ENCODE assay signal across 10 cellular contexts in genomic region chr7:29806793-29807178, GRCh38. TPM values are rescaled to one million over a fixed set of nuclear protein-coding genes. Genes with fewer than 3 reads are reported as not detected.
A peak's percentile ranks its signal among the peaks of the same experiment; 100 is the strongest.
DNase-seq lines count a peak whose midpoint lies in the region; ATAC-seq and TF ChIP-seq lines count a peak whose summit lies in the region.
"Had no signal": no experiment of that assay in that cellular context is flagged by ENCODE, and none has a peak within 500 bp of the region (broad histone marks: within the 10 kb centered on the region; RNA-seq: fewer than 3 reads in every experiment).

No MANE protein-coding gene starts in this region.

- TF ChIP-seq CTCF in brain (conservative IDR thresholded peaks at IDR 0.05) (no peak), left lung (IDR thresholded peaks at IDR 0.05) (no peak)

- peak overlapping the region; percentile 76 to 82 (median 82) for H3K4me3 Mint-ChIP-seq in brain
- peak overlapping the region; percentile 30 for H3K4me3 Mint-ChIP-seq in stimulated activated memory B cell treated with anti-CD40 and anti-IgM and Interleukin-4, amounts not matched to agents 10 μg/mL and 1 μg/mL and 100 μg/mL, for 72 hours

- intact Hi-C loops in left lung (cut with DNase I): no loop called here

- H3K36me3 ChIP-seq in HUES48 (ENCODE audit: control insufficient read depth, insufficient read depth, low read length) (no peaks in the 10 kb centered on the region), left lung (no peaks in the 10 kb centered on the region)

- H3K27me3 Mint-ChIP-seq in brain: peaks cover 10% of the 10 kb centered on the region
- peaks cover 81% of the 10 kb centered on the region for H3K27me3 Mint-ChIP-seq in stimulated activated memory B cell treated with anti-CD40 and anti-IgM and Interleukin-4, amounts not matched to agents 10 μg/mL and 1 μg/mL and 100 μg/mL, for 72 hours

- H3K9me3 ChIP-seq in HUES48 (ENCODE audit: control insufficient read depth, insufficient read depth, low read length): no peaks in the 10 kb centered on the region
- no peaks in the 10 kb centered on the region for H3K9me3 ChIP-seq in left lung

- no peak overlapping the region for H3K9ac ChIP-seq in HUES48 (ENCODE audit: low read depth, low read length)

- ATAC-seq in left lung (no peak), GM18870 (IDR thresholded peaks at IDR 0.05; ENCODE audit: unreplicated experiment) (no peak), GM19467 (IDR thresholded peaks at IDR 0.05; ENCODE audit: unreplicated experiment) (no peak)
- ATAC-seq in stimulated activated memory B cell treated with anti-CD40 and anti-IgM and Interleukin-4, amounts not matched to agents 10 μg/mL and 1 μg/mL and 100 μg/mL, for 72 hours: peak; percentile 20

- H3K4me3 ChIP-seq in HUES48 (ENCODE audit: low read depth, low read length): peak overlapping the region; percentile 75
- H3K4me3 ChIP-seq in left lung: peak overlapping the region; percentile 24 to 34

- no peak overlapping the region for H3K27ac ChIP-seq in HUES48 (ENCODE audit: low read depth, low read length)
- no peak overlapping the region for H3K27ac ChIP-seq in left lung

- DNase-seq in left lung: peak in 1 of 2 donors; percentile 63
- no peak for DNase-seq in NCI-H2107 treated with DMSO at 0.1 percent for 48 hours (lab: John Stamatoyannopoulos, UW; ENCODE audit: unreplicated experiment)
- DNase-seq in activated CD8-positive, alpha-beta memory T cell treated with anti-CD3 and anti-CD28 coated beads, Interleukin-2, amount 50 U/mL, for 48 hours: no peak
- DNase-seq: NCI-H226 had no signal

- H3K27ac Mint-ChIP-seq in brain: peak overlapping the region in 1 of 5 experiments; percentile 38
- no peak overlapping the region for H3K27ac Mint-ChIP-seq in stimulated activated memory B cell treated with anti-CD40 and anti-IgM and Interleukin-4, amounts not matched to agents 10 μg/mL and 1 μg/mL and 100 μg/mL, for 72 hours

- peaks cover 9% of the 10 kb centered on the region for H3K4me1 ChIP-seq in HUES48 (ENCODE audit: control insufficient read depth, insufficient read depth, low read length)
- peaks cover 0 to 18% of the 10 kb centered on the region in 2 donors for H3K4me1 ChIP-seq in left lung

- peaks cover 36% of the 10 kb centered on the region for H3K27me3 ChIP-seq in HUES48 (ENCODE audit: control insufficient read depth, insufficient read depth, low read length)
- peaks cover 59 to 94% of the 10 kb centered on the region in 2 donors for H3K27me3 ChIP-seq in left lung

- H3K4me1 Mint-ChIP-seq in brain: peaks cover 42% of the 10 kb centered on the region
- no peaks in the 10 kb centered on the region for H3K4me1 Mint-ChIP-seq in stimulated activated memory B cell treated with anti-CD40 and anti-IgM and Interleukin-4, amounts not matched to agents 10 μg/mL and 1 μg/mL and 100 μg/mL, for 72 hours

- peaks cover 0 to 3% (median 0%) of the 10 kb centered on the region in 5 experiments for H3K9me3 Mint-ChIP-seq in brain
- H3K9me3 Mint-ChIP-seq in stimulated activated memory B cell treated with anti-CD40 and anti-IgM and Interleukin-4, amounts not matched to agents 10 μg/mL and 1 μg/mL and 100 μg/mL, for 72 hours: no peaks in the 10 kb centered on the region

- no peaks in the 10 kb centered on the region for H3K36me3 Mint-ChIP-seq in brain
- H3K36me3 Mint-ChIP-seq in stimulated activated memory B cell treated with anti-CD40 and anti-IgM and Interleukin-4, amounts not matched to agents 10 μg/mL and 1 μg/mL and 100 μg/mL, for 72 hours: no peaks in the 10 kb centered on the region

RNA-seq across cellular contexts. Expression of gene WIPF3, which starts 0.5 kb away (rescaled TPM):
- polyA plus RNA-seq in brain (ENCODE audit: insufficient read depth, low read depth, low replicate concordance): 17.6 TPM
- total RNA-seq in left lung: under 1 TPM in 1 of 2 donors, not detected in 1; 0.50 TPM
- total RNA-seq: activated CD8-positive, alpha-beta memory T cell treated with anti-CD3 and anti-CD28 coated beads for 36 hours had no signal
